Comparison of ENCODE assay signal across 15 cellular contexts in genomic region chr1:39926820-39927219, GRCh38. TPM values are rescaled to one million over a fixed set of nuclear protein-coding genes. Genes with fewer than 3 reads are reported as not detected.
DNase-seq lines count a peak whose midpoint lies in the region; ATAC-seq and TF ChIP-seq lines count a peak whose summit lies in the region.
"Had no signal": no experiment of that assay in that cellular context is flagged by ENCODE, and none has a peak within 500 bp of the region (broad histone marks: within the 10 kb centered on the region; RNA-seq: fewer than 3 reads in every experiment).

No MANE protein-coding gene starts in this region.

- WGBS in upper lobe of left lung, 2 donors: 44 to 52% methylated on average over 6 of the region's 6 CpGs

- H3K4me3 ChIP-seq in right atrium auricular region (no peak overlapping the region), upper lobe of left lung (no peak overlapping the region)
- H3K4me3 ChIP-seq: adrenal gland had no signal

- H3K9me3 ChIP-seq in right atrium auricular region (no peaks in the 10 kb centered on the region), upper lobe of left lung (no peaks in the 10 kb centered on the region)
- H3K9me3 ChIP-seq: adrenal gland had no signal

- intact Hi-C loops in Right ventricle myocardium inferior (cut with DNase I): no loop called here

- H3K27me3 ChIP-seq in right atrium auricular region (no peaks in the 10 kb centered on the region), layer of hippocampus (ENCODE audit: control insufficient read depth, insufficient read depth, low read length) (no peaks in the 10 kb centered on the region), upper lobe of left lung (no peaks in the 10 kb centered on the region)

- no peak for TF ChIP-seq EP300 in upper lobe of left lung (IDR thresholded peaks at IDR 0.05)

- TF ChIP-seq POLR2A in upper lobe of left lung (IDR thresholded peaks at IDR 0.05): no peak

- H3K36me3 ChIP-seq in right atrium auricular region (no peaks in the 10 kb centered on the region), upper lobe of left lung (no peaks in the 10 kb centered on the region)
- H3K36me3 ChIP-seq: adrenal gland had no signal

- H3K27ac ChIP-seq in right atrium auricular region (no peak overlapping the region), layer of hippocampus (ENCODE audit: low read depth, low read length) (peak overlapping the region; percentile 57), upper lobe of left lung (peak overlapping the region in 1 of 4 donors; percentile 47)
- H3K27ac ChIP-seq: adrenal gland had no signal

- ATAC-seq in Right ventricle myocardium inferior (peak; percentile 40), upper lobe of left lung (ENCODE audit: low FRiP score in 2 of 2) (peak; percentile 16 to 23), GM21528 (IDR thresholded peaks at IDR 0.05; ENCODE audit: low FRiP score, unreplicated experiment) (no peak), GM19467 (IDR thresholded peaks at IDR 0.05; ENCODE audit: unreplicated experiment) (no peak)

- DNase-seq in Right ventricle myocardium inferior (ENCODE audit: missing footprints) (no peak), right atrium auricular region (ENCODE audit: low spot score) (no peak), astrocyte of the hippocampus (ENCODE audit: low read depth, low spot score) (peak; percentile 22), upper lobe of left lung (no peak), inferior parietal cortex (ENCODE audit: extremely low spot score) (no peak)
- DNase-seq: activated CD4-positive, alpha-beta memory T cell treated with anti-CD3 and anti-CD28 coated beads for 36 hours; erythroblast; head of caudate nucleus; NCI-H1436 treated with DMSO at 0.1 percent for 48 hours; stimulated activated CD4-positive, alpha-beta T cell treated with anti-CD3 and anti-CD28 coated beads, Interleukin-4, amount 100 ng/mL, for 4 hours; T1000 had no signal

- H3K4me1 ChIP-seq in right atrium auricular region: peaks cover 0 to 12% of the 10 kb centered on the region in 2 donors
- peaks cover 0 to 25% (median 6%) of the 10 kb centered on the region in 4 donors for H3K4me1 ChIP-seq in upper lobe of left lung
- H3K4me1 ChIP-seq: adrenal gland had no signal

- TF ChIP-seq CTCF in right atrium auricular region (IDR thresholded peaks at IDR 0.05) (no peak), upper lobe of left lung (IDR thresholded peaks at IDR 0.05) (no peak)

RNA-seq across cellular contexts. Expression of gene MYCL, which starts 25.1 kb away (rescaled TPM):
- 1.1 TPM for total RNA-seq in Right ventricle myocardium inferior
- total RNA-seq in right atrium auricular region: 1 to 10 TPM in 1 of 2 donors, under 1 TPM in 1; 0.70 to 1.3 TPM
- total RNA-seq in upper lobe of left lung: 1 to 10 TPM; 4.3 to 8.2 (median 6.1) TPM

RNA-seq across cellular contexts. Expression of gene MFSD2A, which starts 28.1 kb away (rescaled TPM):
- 0.65 TPM for total RNA-seq in Right ventricle myocardium inferior
- total RNA-seq in right atrium auricular region: 1 to 10 TPM; 2.6 to 5.1 TPM
- total RNA-seq in upper lobe of left lung: 100 to 1,000 TPM in 3 of 6 donors, 10 to 100 TPM in 3; 63.9 to 196 (median 109) TPM

RNA-seq across cellular contexts. Expression of gene TRIT1, which starts 43.5 kb away (rescaled TPM):
- 18.0 TPM for total RNA-seq in Right ventricle myocardium inferior
- total RNA-seq in right atrium auricular region: 10 to 100 TPM; 12.8 to 21.8 TPM
- 10 to 100 TPM in 5 of 6 donors, 1 to 10 TPM in 1; 9.4 to 14.8 (median 13.7) TPM for total RNA-seq in upper lobe of left lung

Comparison
In these comparisons a context has a peak if more than half of its experiments do, and no peak if none do; other contexts are left out.
1. ATAC-seq: peak in Right ventricle myocardium inferior (single experiment) and upper lobe of left lung (2 of 2); none in GM21528 (single experiment) and GM19467 (single experiment).
2. RNA of gene MFSD2A, which starts 28.1 kb away (total RNA-seq): 63.9 to 196 TPM in upper lobe of left lung; 2.6 to 5.1 TPM in right atrium auricular region and 0.65 TPM in Right ventricle myocardium inferior (single experiment); every median in the first group is over 10 times any median in the second.